24 cellular contexts compared by ENCODE assay signal in the genomic region with DNA sequence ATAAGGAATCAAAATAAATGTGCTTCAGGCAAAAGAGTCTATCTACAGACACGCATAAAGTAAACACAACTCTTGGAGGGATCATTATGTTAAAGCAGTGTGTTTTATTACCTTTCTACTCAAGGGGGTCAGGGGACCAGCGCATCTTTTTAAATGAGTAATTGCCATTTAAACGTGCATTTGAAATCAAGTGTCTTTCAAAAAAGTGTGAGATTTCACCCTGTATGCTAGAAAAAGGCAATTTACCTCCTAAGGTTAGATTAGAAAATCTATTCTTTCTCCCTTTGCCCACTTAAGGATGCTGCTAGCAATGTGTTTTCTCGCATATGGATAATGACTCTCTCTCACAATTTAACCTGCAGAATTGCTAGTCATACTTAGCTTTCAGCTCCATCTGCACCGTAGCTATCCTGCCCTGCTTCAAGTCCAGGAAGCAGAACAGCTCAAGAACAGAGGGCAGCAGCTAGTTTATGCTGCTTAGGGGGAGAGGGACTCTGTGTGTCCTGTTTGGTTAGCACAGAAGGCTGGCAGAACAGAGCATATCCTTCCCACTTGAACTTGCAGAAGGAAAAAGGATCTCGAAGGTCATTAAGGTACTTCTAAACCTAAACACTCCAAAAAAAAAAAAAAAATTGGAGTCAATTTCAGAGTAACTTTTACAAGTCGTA. TPM values are rescaled to one million over a fixed set of nuclear protein-coding genes. Genes with fewer than 3 reads are reported as not detected.
A peak's percentile ranks its signal among the peaks of the same experiment; 100 is the strongest.
DNase-seq lines count a peak whose midpoint lies in the region; ATAC-seq and TF ChIP-seq lines count a peak whose summit lies in the region.
"Had no signal": no experiment of that assay in that cellular context is flagged by ENCODE, and none has a peak within 500 bp of the region (broad histone marks: within the 10 kb centered on the region; RNA-seq: fewer than 3 reads in every experiment).

No MANE protein-coding gene starts in this region.

- ATAC-seq in GM21526 (IDR thresholded peaks at IDR 0.05; ENCODE audit: low FRiP score, unreplicated experiment), result no peak
- ATAC-seq: activated CD4-positive, alpha-beta T cell treated with anti-CD3 and anti-CD28 coated beads for 36 hours; GM12878; stimulated activated naive B cell treated with anti-CD40 and anti-IgM and Interleukin-4, amounts not matched to agents 10 μg/mL and 1 μg/mL and 100 μg/mL, for 72 hours had no signal

- peak; percentile 21 for DNase-seq in HEK293T (ENCODE audit: extremely low spot score)
- peak; percentile 33 to 77 for DNase-seq in NCI-H187 (lab: John Stamatoyannopoulos, UW)
- peak; percentile 94 for DNase-seq in NCI-H69 (lab: John Stamatoyannopoulos, UW)
- DNase-seq in left kidney (ENCODE audit: low read depth, low spot score), result peak; percentile 31
- DNase-seq in SK-N-DZ (ENCODE audit: low spot score), result no peak
- no peak for DNase-seq in iPS-NIHi11 (ENCODE audit: low spot score)
- no peak for DNase-seq in AML-193 (lab: John Stamatoyannopoulos, UW)
- DNase-seq: activated CD4-positive, alpha-beta T cell treated with anti-CD3 and anti-CD28 coated beads for 36 hours; activated naive CD4-positive, alpha-beta T cell treated with anti-CD3 and anti-CD28 coated beads for 36 hours; activated T-cell treated with anti-CD3 and anti-CD28 coated beads, Interleukin-2, amount 50 U/mL, for 48 hours; amniotic stem cell; CD4-positive, alpha-beta memory T cell; DND-41; effector memory CD4-positive, alpha-beta T cell; esophagus squamous epithelium; kidney; MV-4-11; nucleus accumbens; retina; SIG-M5; stimulated activated naive B cell treated with anti-CD40 and anti-IgM and Interleukin-4, amounts not matched to agents 10 μg/mL and 1 μg/mL and 100 μg/mL, for 72 hours had no signal

- CTCF ChIA-PET in HEK293T (lab: Yijun Ruan, JAX), result no interaction called here

- POLR2A ChIA-PET in HEK293T (lab: Yijun Ruan, JAX), result no interaction called here

TF ChIP-seq in HEK293T, 16 proteins besides CTCF, POLR2A, EP300 and RAD21:
- TF ChIP-seq ARNT (IDR thresholded peaks at IDR 0.05), result no peak
- no peak for TF ChIP-seq TARDBP (IDR thresholded peaks at IDR 0.05)
- no peak for TF ChIP-seq FOXA1 (IDR thresholded peaks at IDR 0.05)
- no peak for TF ChIP-seq SUZ12 (IDR thresholded peaks at IDR 0.05)
- no peak for TF ChIP-seq LEF1 (IDR thresholded peaks at IDR 0.05; ENCODE audit: borderline replicate concordance)
- TF ChIP-seq FOXM1 (IDR thresholded peaks at IDR 0.05; ENCODE audit: borderline replicate concordance), result no peak
- TF ChIP-seq NFRKB (IDR thresholded peaks at IDR 0.05), result no peak
- TF ChIP-seq BHLHE40 (IDR thresholded peaks at IDR 0.05; ENCODE audit: borderline replicate concordance), result no peak
- TF ChIP-seq L3MBTL2 (conservative IDR thresholded peaks at IDR 0.05), result no peak
- TF ChIP-seq SP1 (IDR thresholded peaks at IDR 0.05), result no peak
- TF ChIP-seq ZNF384 (IDR thresholded peaks at IDR 0.05), result no peak
- TF ChIP-seq CTBP1 (IDR thresholded peaks at IDR 0.05; ENCODE audit: borderline replicate concordance), result no peak

RNA-seq across cellular contexts. Expression of a gene that starts 35.1 kb away (rescaled TPM):
- polyA plus RNA-seq in SK-N-DZ (2014; cell fraction: cytosol; rRNA removed), result 0.03 TPM in 1 of 2 replicates, not detected in the other
- polyA plus RNA-seq in SK-N-DZ (2014; cell fraction: nucleus; rRNA removed), result 0.06 TPM in 1 of 2 replicates, not detected in the other
- polyA plus RNA-seq: CD4-positive, alpha-beta memory T cell; GM12878; smooth muscle cell had no signal

Comparison
In these comparisons a context has a peak if more than half of its experiments do, and no peak if none do; other contexts are left out.
1. DNase-seq: peak in HEK293T (single experiment), NCI-H187 (2 of 2), NCI-H69 (single experiment) and left kidney (single experiment); none in SK-N-DZ (single experiment), iPS-NIHi11 (single experiment) and AML-193 (0 of 2).